8 cellular contexts compared by ENCODE assay signal in the genomic region with DNA sequence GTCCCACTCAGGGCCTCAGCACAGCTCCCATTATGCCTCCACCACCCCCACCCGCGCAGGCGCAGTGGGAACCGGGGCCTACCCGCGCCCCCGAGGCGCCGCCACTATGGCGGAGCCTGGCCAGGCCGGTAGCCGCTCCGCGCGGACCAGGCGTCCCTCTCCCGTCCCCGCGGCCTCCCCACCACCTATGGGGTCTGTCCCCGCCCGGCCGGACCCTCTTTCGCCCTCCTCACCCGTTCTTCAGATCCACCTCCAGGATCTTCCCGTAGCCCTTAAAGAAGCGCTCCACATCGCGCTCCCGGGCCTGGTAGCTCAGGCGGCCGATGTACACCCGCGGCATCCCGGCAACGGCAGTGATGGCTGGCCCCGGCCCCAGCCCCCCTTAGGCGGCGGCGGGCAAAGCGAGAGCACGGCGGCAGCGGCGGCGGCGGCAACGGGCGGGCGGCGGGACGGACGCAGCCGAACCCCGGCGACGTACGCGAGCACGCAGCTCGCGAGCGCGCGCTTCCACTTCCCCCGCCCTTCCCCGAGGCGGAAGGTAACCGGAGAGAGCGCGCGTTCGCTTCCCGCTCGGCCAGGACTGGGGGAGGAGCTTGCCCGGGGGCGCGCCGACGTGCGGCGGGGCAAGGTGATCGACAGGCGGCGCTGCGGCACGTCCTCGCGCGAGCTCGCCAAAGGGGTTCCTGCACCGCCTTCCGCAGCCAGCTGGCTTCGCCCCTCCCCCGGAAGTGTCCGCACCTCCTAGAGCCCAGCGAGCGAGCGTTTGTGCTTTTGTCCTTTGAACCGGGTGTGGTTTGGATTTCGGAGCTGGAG. TPM values are rescaled to one million over a fixed set of nuclear protein-coding genes. Genes with fewer than 3 reads are reported as not detected.
DNase-seq lines count a peak whose midpoint lies in the region; ATAC-seq and FAIRE-seq lines count a peak whose summit lies in the region.

A gene (minus strand): TSS at position 488 of the 813 bp plus-strand sequence. CDS start 148 bp downstream, at position 340.

- in situ Hi-C loops in Caki2 (cut with HindIII; ENCODE audit: low pct_unique_long_range_greater_than_20kb, low sequenced_read_pairs): no loop called here

- peak; percentile 95 for FAIRE-seq in HTR-8/SVneo (lab: Jason Lieb, UNC)

- ATAC-seq in GM21367 (IDR thresholded peaks at IDR 0.05; ENCODE audit: unreplicated experiment): peak; percentile 79

- H3K27me3 ChIP-seq in effector memory CD4-positive, alpha-beta T cell (replicated peaks; ENCODE audit: control insufficient read depth, insufficient read depth, low read length, poor library complexity, severe bottlenecking): no peaks in the 10 kb centered on the region

- H3K4me3 ChIP-seq in effector memory CD4-positive, alpha-beta T cell (ENCODE audit: insufficient read depth, low read depth, low read length, poor library complexity, severe bottlenecking): peak within 1 kb of the TSS; percentile 89

- H3K4me1 ChIP-seq in effector memory CD4-positive, alpha-beta T cell (ENCODE audit: control insufficient read depth, insufficient read depth, low read length, poor library complexity, severe bottlenecking): peaks cover 20% of the 10 kb centered on the region

- H3K27ac ChIP-seq in effector memory CD4-positive, alpha-beta T cell (ENCODE audit: insufficient read depth, low read length, poor library complexity, severe bottlenecking): peak within 1 kb of the TSS; percentile 99

- no peaks in the 10 kb centered on the region for H3K36me3 ChIP-seq in effector memory CD4-positive, alpha-beta T cell (ENCODE audit: control insufficient read depth, insufficient read depth, low read length)

- no peaks in the 10 kb centered on the region for H3K9me3 ChIP-seq in effector memory CD4-positive, alpha-beta T cell (ENCODE audit: control insufficient read depth, low read length)

- DNase-seq in Caki2 (ENCODE audit: low read depth) (peak; percentile 99), HTR-8/SVneo (ENCODE audit: insufficient read length, low spot score) (peak; percentile 97), NOMO-1 treated with DMSO at 0.1 percent for 48 hours (lab: John Stamatoyannopoulos, UW; ENCODE audit: unreplicated experiment) (peak; percentile 97), medulla oblongata (ENCODE audit: extremely low spot score) (peak; percentile 98)
- peak; percentile 95 to 97 for DNase-seq in activated CD8-positive, alpha-beta memory T cell treated with anti-CD3 and anti-CD28 coated beads for 4 hours (ENCODE audit: low read depth in 2 of 2)
- peak; percentile 96 to 97 (median 97) for DNase-seq in effector memory CD4-positive, alpha-beta T cell
- DNase-seq in stimulated activated CD8-positive, alpha-beta memory T cell treated with anti-CD3 and anti-CD28 coated beads, Interleukin-12 subunit alpha, Interleukin-12 subunit beta, amount 100 ng/mL, for 1 hour (ENCODE audit: low read depth): peak; percentile 97

RNA-seq across cellular contexts. Expression of the gene that starts here (rescaled TPM):
- 29.5 and 30.9 TPM in 2 replicates for total RNA-seq in Caki2 (2014; rRNA removed; shearing (Covaris generic); ENCODE audit: low replicate concordance)

Comparison
In these comparisons a context has a peak if more than half of its experiments do, and no peak if none do; other contexts are left out.
1. Peak in every context shown above with its lines: DNase-seq, ATAC-seq, H3K4me3 ChIP-seq and H3K27ac ChIP-seq.